ENCODE assay signal across 15 cellular contexts in genomic region chr14:102185360-102185759, GRCh38. TPM values are rescaled to one million over a fixed set of nuclear protein-coding genes. Genes with fewer than 3 reads are reported as not detected.
A peak's percentile ranks its signal among the peaks of the same experiment; 100 is the strongest.
DNase-seq lines count a peak whose midpoint lies in the region; ATAC-seq and TF ChIP-seq lines count a peak whose summit lies in the region.
"Had no signal": no experiment of that assay in that cellular context is flagged by ENCODE, and none has a peak within 500 bp of the region (broad histone marks: within the 10 kb centered on the region; RNA-seq: fewer than 3 reads in every experiment).

No MANE protein-coding gene starts in this region.

- H3K4me3 Mint-ChIP-seq in activated naive CD4-positive, alpha-beta T cell treated with anti-CD3 and anti-CD28 coated beads, Interleukin-2, amount 10 ng/mL, durations not matched to agents 7 days and 5 days: no peak overlapping the region
- peak overlapping the region; percentile 22 for H3K4me3 Mint-ChIP-seq in glutamatergic neuron (ENCODE audit: unreplicated experiment)
- peak overlapping the region; percentile 28 for H3K4me3 Mint-ChIP-seq in type B pancreatic cell

- H3K9me3 ChIP-seq in PC-9 (ENCODE audit: insufficient read depth, low read depth) (no peaks in the 10 kb centered on the region), right atrium auricular region (no peaks in the 10 kb centered on the region), HAP-1 (no peaks in the 10 kb centered on the region)

- H3K9me3 Mint-ChIP-seq in activated naive CD4-positive, alpha-beta T cell treated with anti-CD3 and anti-CD28 coated beads, Interleukin-2, amount 50 U/mL, for 72 hours: no peaks in the 10 kb centered on the region
- no peaks in the 10 kb centered on the region for H3K9me3 Mint-ChIP-seq in activated naive CD4-positive, alpha-beta T cell treated with anti-CD3 and anti-CD28 coated beads, Interleukin-2, amount 10 ng/mL, durations not matched to agents 7 days and 5 days
- peaks cover 2% of the 10 kb centered on the region for H3K9me3 Mint-ChIP-seq in glutamatergic neuron (ENCODE audit: unreplicated experiment)
- no peaks in the 10 kb centered on the region for H3K9me3 Mint-ChIP-seq in type B pancreatic cell

- intact Hi-C loops in PC-9 (cut with micrococcal nuclease; ENCODE audit: unreplicated experiment): no loop called here

- no peaks in the 10 kb centered on the region for H3K27me3 ChIP-seq in PC-9 (ENCODE audit: insufficient read depth, low read depth)
- no peaks in the 10 kb centered on the region for H3K27me3 ChIP-seq in right atrium auricular region
- H3K27me3 ChIP-seq in HAP-1 (ENCODE audit: low read depth): no peaks in the 10 kb centered on the region

- ATAC-seq in activated naive CD4-positive, alpha-beta T cell treated with anti-CD3 and anti-CD28 coated beads, Interleukin-2, amount 50 U/mL, for 72 hours: no peak

- POLR2A ChIA-PET in PC-9 (lab: Charles Lee; ENCODE audit: unreplicated experiment): no interaction called here

- peaks cover 60% of the 10 kb centered on the region for H3K4me1 ChIP-seq in PC-9 (replicated peaks; ENCODE audit: insufficient read depth)
- H3K4me1 ChIP-seq in right atrium auricular region: peaks cover 0 to 62% of the 10 kb centered on the region in 2 donors
- H3K4me1 ChIP-seq in HAP-1: no peaks in the 10 kb centered on the region

- TF ChIP-seq CTCF in PC-9 (conservative IDR thresholded peaks at IDR 0.05): no peak
- TF ChIP-seq CTCF in glutamatergic neuron (IDR thresholded peaks at IDR 0.05; ENCODE audit: partially characterized antibody, unreplicated experiment): no peak
- TF ChIP-seq CTCF in type B pancreatic cell (conservative IDR thresholded peaks at IDR 0.05): no peak
- TF ChIP-seq CTCF in right atrium auricular region (IDR thresholded peaks at IDR 0.05): no peak

- H3K4me3 ChIP-seq in PC-9: no peak overlapping the region
- H3K4me3 ChIP-seq in right atrium auricular region: no peak overlapping the region
- H3K4me3 ChIP-seq in HAP-1: no peak overlapping the region
- H3K4me3 ChIP-seq: coronary artery had no signal

- peaks cover 6% of the 10 kb centered on the region; the same call in 1 of the 2 replicates for H3K36me3 ChIP-seq in PC-9 (ENCODE audit: low read depth)
- H3K36me3 ChIP-seq in right atrium auricular region: no peaks in the 10 kb centered on the region
- H3K36me3 ChIP-seq in HAP-1 (replicated peaks): no peaks in the 10 kb centered on the region

- in situ Hi-C loops in HAP-1 (cut with MboI; ENCODE audit: low sequenced_read_pairs): no loop called here

- 0 out of 2 replicates have a peak overlapping the region, but pooled peaks have one; percentile 69 for H3K4me2 ChIP-seq in PC-9

- no peaks in the 10 kb centered on the region for H4K20me1 ChIP-seq in PC-9 (ENCODE audit: insufficient read depth)

- no peaks in the 10 kb centered on the region for H3K27me3 Mint-ChIP-seq in activated naive CD4-positive, alpha-beta T cell treated with anti-CD3 and anti-CD28 coated beads, Interleukin-2, amount 10 ng/mL, durations not matched to agents 7 days and 5 days
- H3K27me3 Mint-ChIP-seq in glutamatergic neuron (ENCODE audit: unreplicated experiment): no peaks in the 10 kb centered on the region
- no peaks in the 10 kb centered on the region for H3K27me3 Mint-ChIP-seq in type B pancreatic cell

- DNase-seq in activated naive CD4-positive, alpha-beta T cell treated with anti-CD3 and anti-CD28 coated beads, Interleukin-2, amount 50 U/mL, for 72 hours (ENCODE audit: low spot score in 2 of 2): no peak
- DNase-seq in activated naive CD4-positive, alpha-beta T cell treated with anti-CD3 and anti-CD28 coated beads, Interleukin-2, amount 10 ng/mL, durations not matched to agents 7 days and 5 days: no peak
- DNase-seq in PC-9 (peak; percentile 54 to 83), glutamatergic neuron (no peak), type B pancreatic cell (ENCODE audit: extremely low spot score, unreplicated experiment) (no peak), right atrium auricular region (ENCODE audit: low spot score) (no peak), cerebellar nuclear complex (lab: John Stamatoyannopoulos, UW) (no peak), HAP-1 (ENCODE audit: low spot score in 2 of 2) (no peak)
- DNase-seq: mesendoderm; NCI-H524; stimulated activated CD8-positive, alpha-beta memory T cell treated with anti-CD3 and anti-CD28 coated beads, Interleukin-4, amount 100 ng/mL, for 48 hours had no signal

- peaks cover 4% of the 10 kb centered on the region for H3K4me1 Mint-ChIP-seq in activated naive CD4-positive, alpha-beta T cell treated with anti-CD3 and anti-CD28 coated beads, Interleukin-2, amount 10 ng/mL, durations not matched to agents 7 days and 5 days
- peaks cover 60% of the 10 kb centered on the region for H3K4me1 Mint-ChIP-seq in glutamatergic neuron (ENCODE audit: low read depth, unreplicated experiment)
- peaks cover 63% of the 10 kb centered on the region for H3K4me1 Mint-ChIP-seq in type B pancreatic cell (ENCODE audit: unreplicated experiment)

- no peaks in the 10 kb centered on the region for H3K36me3 Mint-ChIP-seq in activated naive CD4-positive, alpha-beta T cell treated with anti-CD3 and anti-CD28 coated beads, Interleukin-2, amount 50 U/mL, for 72 hours
- H3K36me3 Mint-ChIP-seq in activated naive CD4-positive, alpha-beta T cell treated with anti-CD3 and anti-CD28 coated beads, Interleukin-2, amount 10 ng/mL, durations not matched to agents 7 days and 5 days: no peaks in the 10 kb centered on the region
- H3K36me3 Mint-ChIP-seq in glutamatergic neuron (ENCODE audit: unreplicated experiment) (no peaks in the 10 kb centered on the region), type B pancreatic cell (peaks cover 10% of the 10 kb centered on the region)

- peak overlapping the region; percentile 80 to 89 for H3K27ac Mint-ChIP-seq in activated naive CD4-positive, alpha-beta T cell treated with anti-CD3 and anti-CD28 coated beads, Interleukin-2, amount 50 U/mL, for 72 hours
- H3K27ac Mint-ChIP-seq in activated naive CD4-positive, alpha-beta T cell treated with anti-CD3 and anti-CD28 coated beads, Interleukin-2, amount 10 ng/mL, durations not matched to agents 7 days and 5 days: no peak overlapping the region
- peak overlapping the region; percentile 93 for H3K27ac Mint-ChIP-seq in glutamatergic neuron (ENCODE audit: unreplicated experiment)
- peak overlapping the region; percentile 97 for H3K27ac Mint-ChIP-seq in type B pancreatic cell

- H3K27ac ChIP-seq in PC-9: peak overlapping the region; percentile 90
- H3K27ac ChIP-seq in right atrium auricular region: no peak overlapping the region
- H3K27ac ChIP-seq: coronary artery, HL-60, parathyroid adenoma, RWPE1 had no signal

- H2AFZ ChIP-seq in PC-9: no peak overlapping the region
- H2AFZ ChIP-seq: parathyroid adenoma had no signal

- peaks cover 96% of the 10 kb centered on the region for H3K79me2 ChIP-seq in PC-9 (ENCODE audit: low read depth)

- H3K9me2 ChIP-seq in PC-9 (ENCODE audit: insufficient read depth): no peaks in the 10 kb centered on the region

- H3F3A ChIP-seq in PC-9 (ENCODE audit: insufficient read depth, low read depth): peaks cover 55% of the 10 kb centered on the region

- no TSS peak for BruUV-seq in PC-9 (replicated peaks; lab: Mats Ljungman, UMichigan)

- CTCF ChIA-PET in activated naive CD4-positive, alpha-beta T cell treated with anti-CD3 and anti-CD28 coated beads, Interleukin-2, amount 10 ng/mL, durations not matched to agents 7 days and 5 days (lab: Charles Lee): no interaction called here
- CTCF ChIA-PET in PC-9 (lab: Charles Lee): interaction anchor here (0.6 kb wide), 1 partner anchor 88 kb away, joined by 3 read pairs; no protein-coding TSS in a partner anchor

RNA-seq across cellular contexts. Expression of gene WDR20, which starts 45.7 kb away (rescaled TPM):
- 10 to 100 TPM; 30.1 to 34.2 TPM for total RNA-seq in activated naive CD4-positive, alpha-beta T cell treated with anti-CD3 and anti-CD28 coated beads, Interleukin-2, amount 50 U/mL, for 72 hours
- 62.2 and 93.5 TPM in 2 replicates for total RNA-seq in PC-9 (2021)
- total RNA-seq in glutamatergic neuron (ENCODE audit: unreplicated experiment): 38.1 TPM
- total RNA-seq in type B pancreatic cell (ENCODE audit: low replicate concordance): 33.4 and 49.7 TPM in 2 replicates
- 10 to 100 TPM; 16.0 to 20.1 TPM for total RNA-seq in right atrium auricular region

Comparison
In these comparisons a context has a peak if more than half of its experiments do, and no peak if none do; other contexts are left out.
1. DNase-seq: peak in PC-9 (2 of 2); none in activated naive CD4-positive, alpha-beta T cell treated with anti-CD3 and anti-CD28 coated beads, Interleukin-2, amount 50 U/mL, for 72 hours (0 of 2), activated naive CD4-positive, alpha-beta T cell treated with anti-CD3 and anti-CD28 coated beads, Interleukin-2, amount 10 ng/mL, durations not matched to agents 7 days and 5 days (single experiment), glutamatergic neuron (single experiment), type B pancreatic cell (single experiment), right atrium auricular region (single experiment), cerebellar nuclear complex (0 of 2) and HAP-1 (0 of 2).